Comparison of ENCODE assay signal across 8 cellular contexts in genomic region chr19:52170863-52171320, GRCh38. TPM values are rescaled to one million over a fixed set of nuclear protein-coding genes. Genes with fewer than 3 reads are reported as not detected.
DNase-seq lines count a peak whose midpoint lies in the region; ATAC-seq, FAIRE-seq and TF ChIP-seq lines count a peak whose summit lies in the region.

No MANE protein-coding gene starts in this region.

- peak overlapping the region; percentile 100 for H3K4me2 ChIP-seq in astrocyte (ENCODE audit: low read length)

- no peaks in the 10 kb centered on the region for H4K20me1 ChIP-seq in astrocyte (ENCODE audit: insufficient read depth, low read length)

- DNase-seq in activated CD4-positive, alpha-beta T cell treated with anti-CD3 and anti-CD28 coated beads for 36 hours = peak; percentile 28
- DNase-seq in activated CD4-positive, alpha-beta T cell treated with anti-CD3 and anti-CD28 coated beads, Interleukin-2, amount 50 U/mL, for 4 hours = no peak
- DNase-seq in HL-60 (ENCODE audit: low read depth in 1 of 2, low spot score in 1 of 2) = peak in 1 of 2 experiments; percentile 3
- no peak for DNase-seq in astrocyte (ENCODE audit: low read depth)
- DNase-seq in activated effector memory CD4-positive, alpha-beta T cell treated with anti-CD3 and anti-CD28 coated beads, Interleukin-2, amount 50 U/mL, for 16 hours = no peak
- no peak for DNase-seq in midbrain (lab: John Stamatoyannopoulos, UW)

- H3K9me3 Mint-ChIP-seq in activated CD4-positive, alpha-beta T cell treated with anti-CD3 and anti-CD28 coated beads for 36 hours (ENCODE audit: low read depth) = peaks cover 1% of the 10 kb centered on the region
- H3K9me3 Mint-ChIP-seq in astrocyte (ENCODE audit: unreplicated experiment) = peaks cover 21% of the 10 kb centered on the region

- peaks cover 36% of the 10 kb centered on the region for H3K36me3 Mint-ChIP-seq in activated CD4-positive, alpha-beta T cell treated with anti-CD3 and anti-CD28 coated beads for 36 hours (ENCODE audit: low read depth)
- peaks cover 20% of the 10 kb centered on the region for H3K36me3 Mint-ChIP-seq in astrocyte (ENCODE audit: low read depth, unreplicated experiment)

- peak overlapping the region; percentile 65 for H3K27ac ChIP-seq in HL-60 (replicated peaks)
- no peak overlapping the region for H3K27ac ChIP-seq in astrocyte (ENCODE audit: low read depth, low read length)
- H3K27ac ChIP-seq in skin epidermis = peak overlapping the region; percentile 42 to 94 (median 85)

- peak overlapping the region; percentile 91 for H2AFZ ChIP-seq in astrocyte (ENCODE audit: low read depth, low read length)

- CTCF ChIA-PET in activated CD4-positive, alpha-beta T cell treated with anti-CD3 and anti-CD28 coated beads for 36 hours (lab: Charles Lee) = interaction anchor here (0.6 kb wide), 2 partner anchors 39 to 81 kb away, joined by 3 read pairs; no protein-coding TSS in a partner anchor

- ATAC-seq in activated CD4-positive, alpha-beta T cell treated with anti-CD3 and anti-CD28 coated beads for 36 hours = peak; percentile 16

- peak overlapping the region; percentile 91 for H3K9ac ChIP-seq in astrocyte (ENCODE audit: low read length)
- peak overlapping the region; percentile 62 for H3K9ac ChIP-seq in iPS-15b (ENCODE audit: low read depth, low read length)

- peaks cover 17% of the 10 kb centered on the region for H3K4me1 Mint-ChIP-seq in activated CD4-positive, alpha-beta T cell treated with anti-CD3 and anti-CD28 coated beads for 36 hours
- H3K4me1 Mint-ChIP-seq in astrocyte (ENCODE audit: low read depth, unreplicated experiment) = peaks cover 2% of the 10 kb centered on the region

- H3K4me1 ChIP-seq in astrocyte (ENCODE audit: insufficient read depth, low read length) = peaks cover 2% of the 10 kb centered on the region
- peaks cover 5% of the 10 kb centered on the region for H3K4me1 ChIP-seq in iPS-15b (ENCODE audit: control insufficient read depth, insufficient read depth, low read length)

- peaks cover 11% of the 10 kb centered on the region for H3K36me3 ChIP-seq in astrocyte (ENCODE audit: insufficient read depth, low read length)
- H3K36me3 ChIP-seq in iPS-15b (ENCODE audit: control insufficient read depth, insufficient read depth, low read length) = peaks cover 11% of the 10 kb centered on the region

- no peaks in the 10 kb centered on the region for H3K9me3 ChIP-seq in astrocyte (ENCODE audit: insufficient read depth, low read depth, low read length)
- H3K9me3 ChIP-seq in iPS-15b (ENCODE audit: control insufficient read depth, insufficient read depth, low read length) = no peaks in the 10 kb centered on the region

- intact Hi-C loops in activated CD4-positive, alpha-beta T cell treated with anti-CD3 and anti-CD28 coated beads for 36 hours (cut with DNase I, micrococcal nuclease) = loop anchor here (1.0 to 10.0 kb wide), 8 partner anchors 18 to 726 kb away; partner anchors contain the start of genes ZNF766 (in 1 of the 2), ZNF808 (in 1 of the 2) and ZNF841 (in 1 of the 2)

- FAIRE-seq in astrocyte (lab: Jason Lieb, UNC) = no peak

- TF ChIP-seq CTCF in HL-60 (IDR thresholded peaks at IDR 0.05; ENCODE audit: insufficient read depth, low read length) (no peak), astrocyte (IDR thresholded peaks at IDR 0.05; ENCODE audit: insufficient read depth, low read depth, low read length) (no peak)

- no peaks in the 10 kb centered on the region for H3K79me2 ChIP-seq in astrocyte (ENCODE audit: insufficient read depth, low read length)

- peak overlapping the region; percentile 87 for H3K4me3 Mint-ChIP-seq in activated CD4-positive, alpha-beta T cell treated with anti-CD3 and anti-CD28 coated beads for 36 hours
- peak overlapping the region; percentile 100 for H3K4me3 Mint-ChIP-seq in astrocyte (ENCODE audit: unreplicated experiment)

- H3K4me3 ChIP-seq in HL-60 (replicated peaks; ENCODE audit: insufficient read depth, low read length) = peak overlapping the region; percentile 87
- H3K4me3 ChIP-seq in astrocyte (ENCODE audit: insufficient read depth, low read depth, low read length) = peak overlapping the region; percentile 100
- peak overlapping the region; percentile 85 for H3K4me3 ChIP-seq in iPS-15b (ENCODE audit: low read depth, low read length)
- H3K4me3 ChIP-seq in skin epidermis = peak overlapping the region; percentile 48 to 82 (median 76)

- H3K27me3 ChIP-seq in HL-60 (ENCODE audit: insufficient read depth, poor library complexity, severe bottlenecking) = no peaks in the 10 kb centered on the region
- no peaks in the 10 kb centered on the region for H3K27me3 ChIP-seq in astrocyte (ENCODE audit: insufficient read depth, low read length)
- H3K27me3 ChIP-seq in iPS-15b (ENCODE audit: control insufficient read depth, insufficient read depth, low read length) = no peaks in the 10 kb centered on the region

- POLR2A ChIA-PET in activated CD4-positive, alpha-beta T cell treated with anti-CD3 and anti-CD28 coated beads for 36 hours (lab: Charles Lee) = no interaction called here

- H3K27ac Mint-ChIP-seq in activated CD4-positive, alpha-beta T cell treated with anti-CD3 and anti-CD28 coated beads for 36 hours = peak overlapping the region; percentile 93
- H3K27ac Mint-ChIP-seq in astrocyte (ENCODE audit: unreplicated experiment) = peak overlapping the region; percentile 80

- H3K27me3 Mint-ChIP-seq in activated CD4-positive, alpha-beta T cell treated with anti-CD3 and anti-CD28 coated beads for 36 hours = no peaks in the 10 kb centered on the region
- no peaks in the 10 kb centered on the region for H3K27me3 Mint-ChIP-seq in astrocyte (ENCODE audit: low read depth, unreplicated experiment)

RNA-seq across cellular contexts. Expression of gene ZNF836, which starts 0.5 kb away (rescaled TPM):
- total RNA-seq in activated CD4-positive, alpha-beta T cell treated with anti-CD3 and anti-CD28 coated beads for 36 hours = 10 to 100 TPM; 10.1 to 11.5 TPM
- total RNA-seq in astrocyte = 6.9 and 7.5 TPM in 2 replicates

RNA-seq across cellular contexts. Expression of gene PPP2R1A, which starts 19.0 kb away (rescaled TPM):
- total RNA-seq in activated CD4-positive, alpha-beta T cell treated with anti-CD3 and anti-CD28 coated beads for 36 hours = 100 to 1,000 TPM; 215 to 231 TPM
- total RNA-seq in astrocyte = 316 and 332 TPM in 2 replicates

RNA-seq across cellular contexts. Expression of gene ZNF616, which starts 31.2 kb away (rescaled TPM):
- 10 to 100 TPM; 13.9 to 15.7 TPM for total RNA-seq in activated CD4-positive, alpha-beta T cell treated with anti-CD3 and anti-CD28 coated beads for 36 hours
- 13.1 and 14.7 TPM in 2 replicates for total RNA-seq in astrocyte
